8 cellular contexts compared by ENCODE assay signal in the genomic region with DNA sequence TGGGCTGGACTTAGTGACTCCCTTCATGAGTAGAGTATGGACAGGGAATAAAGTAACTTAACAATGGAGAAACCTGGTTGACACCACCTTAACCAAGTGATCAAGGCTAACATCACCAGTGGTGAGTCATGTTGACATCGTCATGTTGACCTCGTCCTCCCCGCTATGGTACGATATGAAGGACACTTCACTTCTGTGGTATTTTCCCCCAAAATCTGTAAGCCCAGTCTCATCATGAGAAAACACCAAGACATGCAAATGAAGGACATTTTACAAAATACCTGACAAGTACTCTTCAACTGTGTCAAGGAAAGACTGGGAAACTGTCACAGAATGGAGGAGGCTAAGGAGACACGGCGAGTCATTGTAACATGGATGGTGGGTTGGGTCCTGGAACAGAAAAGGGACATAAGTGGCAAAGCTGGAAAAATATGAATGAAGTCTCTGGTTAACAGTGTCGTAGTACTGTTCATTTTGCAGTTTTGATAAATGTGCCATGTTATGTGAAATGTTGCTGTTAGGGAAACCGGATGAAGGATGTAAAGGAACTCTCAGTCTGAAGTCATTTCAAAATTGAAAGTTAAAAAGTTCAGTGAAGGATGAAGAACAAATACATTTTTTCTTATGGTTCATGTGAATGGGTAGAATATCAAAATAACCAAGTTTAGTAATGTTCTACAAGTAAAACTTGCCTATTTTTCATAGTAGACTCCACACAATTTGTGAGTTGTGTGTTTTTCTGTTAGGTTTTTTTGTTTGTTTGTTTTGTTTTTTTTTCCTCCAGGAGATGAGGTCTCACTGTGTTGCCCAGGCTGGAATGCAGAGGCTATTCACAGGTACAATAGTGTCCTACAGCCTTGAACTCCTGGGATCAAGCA.
A peak's percentile ranks its signal among the peaks of the same experiment; 100 is the strongest.
DNase-seq lines count a peak whose midpoint lies in the region; ATAC-seq and TF ChIP-seq lines count a peak whose summit lies in the region.

No MANE protein-coding gene starts in this region.

- in situ Hi-C loops in astrocyte of the spinal cord (cut with HindIII; ENCODE audit: low sequenced_read_pairs) = no loop called here

- no peak overlapping the region for H3K4me3 ChIP-seq in astrocyte of the spinal cord (ENCODE audit: low read depth, low read length)

- DNase-seq in Daoy (ENCODE audit: low read depth) (peak; percentile 37), astrocyte of the spinal cord (ENCODE audit: low read depth, low spot score) (peak; percentile 29), NCI-H1092 (lab: John Stamatoyannopoulos, UW) (no peak), NK-92 (lab: John Stamatoyannopoulos, UW; ENCODE audit: unreplicated experiment) (no peak), HuH-7.5 (ENCODE audit: low spot score) (no peak), DMS79 (lab: John Stamatoyannopoulos, UW) (no peak)

- no peak for TF ChIP-seq CTCF in astrocyte of the spinal cord (IDR thresholded peaks at IDR 0.05; ENCODE audit: low read depth, low read length)

- ATAC-seq in GM19438 (IDR thresholded peaks at IDR 0.05; ENCODE audit: low read depth, unreplicated experiment) = peak; percentile 83
- ATAC-seq in HG03280 (IDR thresholded peaks at IDR 0.05; ENCODE audit: unreplicated experiment) = peak; percentile 73

Comparison
In these comparisons a context has a peak if more than half of its experiments do, and no peak if none do; other contexts are left out.
1. DNase-seq: peak in Daoy (single experiment) and astrocyte of the spinal cord (single experiment); none in NCI-H1092 (single experiment), NK-92 (single experiment), HuH-7.5 (single experiment) and DMS79 (single experiment).